ENCODE assay signal across 27 cellular contexts in genomic region chr12:2722806-2723205, GRCh38.
DNase-seq lines count a peak whose midpoint lies in the region; ATAC-seq and TF ChIP-seq lines count a peak whose summit lies in the region.
"Had no signal": no experiment of that assay in that cellular context is flagged by ENCODE, and none has a peak within 500 bp of the region (broad histone marks: within the 10 kb centered on the region; RNA-seq: fewer than 3 reads in every experiment).

No MANE protein-coding gene starts in this region.

- intact Hi-C loops in thyroid gland (cut with DNase I) (no loop called here), lower lobe of right lung (cut with DNase I) (no loop called here)

- H3K27me3 ChIP-seq in thyroid gland = no peaks in the 10 kb centered on the region
- no peaks in the 10 kb centered on the region for H3K27me3 ChIP-seq in lower lobe of right lung (ENCODE audit: low read depth)
- H3K27me3 ChIP-seq: sigmoid colon, vagina had no signal

- H3K36me3 ChIP-seq in thyroid gland (no peaks in the 10 kb centered on the region), lower lobe of right lung (no peaks in the 10 kb centered on the region)
- H3K36me3 ChIP-seq: heart left ventricle, neural progenitor cell, sigmoid colon, vagina had no signal

- H3K9me3 ChIP-seq in thyroid gland (no peaks in the 10 kb centered on the region), lower lobe of right lung (no peaks in the 10 kb centered on the region)
- H3K9me3 ChIP-seq: heart left ventricle, sigmoid colon, vagina had no signal

- ATAC-seq in lower lobe of right lung = no peak
- ATAC-seq: activated CD4-positive, alpha-beta T cell treated with anti-CD3 and anti-CD28 coated beads for 36 hours; PC-3; stimulated activated naive B cell treated with anti-CD40 and anti-IgM and Interleukin-4, amounts not matched to agents 10 μg/mL and 1 μg/mL and 100 μg/mL, for 72 hours had no signal

- H3K4me3 ChIP-seq in thyroid gland (replicated peaks in 1 of 3) (no peak overlapping the region), lower lobe of right lung (no peak overlapping the region)
- H3K4me3 ChIP-seq: heart left ventricle, neural progenitor cell, sigmoid colon, vagina had no signal

- H3K27ac ChIP-seq in epithelial cell of prostate = no peak overlapping the region
- H3K27ac ChIP-seq in thyroid gland = no peak overlapping the region
- H3K27ac ChIP-seq in lower lobe of right lung = no peak overlapping the region
- H3K27ac ChIP-seq: heart left ventricle, neural progenitor cell, sigmoid colon, vagina had no signal

- H3K4me1 ChIP-seq in thyroid gland (no peaks in the 10 kb centered on the region), lower lobe of right lung (no peaks in the 10 kb centered on the region)
- H3K4me1 ChIP-seq: heart left ventricle, neural progenitor cell, sigmoid colon, vagina had no signal

- WGBS in thyroid gland, 2 donors = 56 to 62% methylated on average over 1 of the region's 1 CpG

- TF ChIP-seq CTCF in thyroid gland (IDR thresholded peaks at IDR 0.05) = no peak
- no peak for TF ChIP-seq CTCF in lower lobe of right lung (IDR thresholded peaks at IDR 0.05)

- TF ChIP-seq POLR2A in thyroid gland (IDR thresholded peaks at IDR 0.05) = no peak

- DNase-seq in NCI-H82 treated with DMSO at 0.1 percent for 48 hours (lab: John Stamatoyannopoulos, UW; ENCODE audit: unreplicated experiment) = peak; percentile 14
- no peak for DNase-seq in NCI-H82 (lab: John Stamatoyannopoulos, UW)
- peak; percentile 42 for DNase-seq in NCI-H1105 treated with DMSO at 0.1 percent for 48 hours (lab: John Stamatoyannopoulos, UW)
- DNase-seq in epithelial cell of prostate (ENCODE audit: low read depth, low spot score) = peak; percentile 29
- peak; percentile 37 to 39 for DNase-seq in thyroid gland
- no peak for DNase-seq in superior temporal gyrus (ENCODE audit: extremely low spot score)
- no peak for DNase-seq in occipital lobe (lab: John Stamatoyannopoulos, UW)
- DNase-seq in lower lobe of right lung = no peak
- DNase-seq: activated CD4-positive, alpha-beta T cell treated with anti-CD3 and anti-CD28 coated beads for 36 hours; activated effector memory CD4-positive, alpha-beta T cell treated with anti-CD3 and anti-CD28 coated beads, Interleukin-2, amount 50 U/mL, for 16 hours; activated T-cell treated with anti-CD3 and anti-CD28 coated beads for 4 hours; foreskin fibroblast; HCEC 1CT; heart left ventricle; KG1; left cardiac atrium; mesendoderm; NCI-H1436 treated with DMSO at 0.1 percent for 48 hours; NCI-H2107; NCI-H510A; NK-92 treated with Interleukin-12 subunit alpha and Interleukin-12 subunit beta, amount 100 ng/mL, for 24 hours; PC-3; Right ventricle myocardium superior; sigmoid colon; stimulated activated naive B cell treated with anti-CD40 and anti-IgM and Interleukin-4, amounts not matched to agents 10 μg/mL and 1 μg/mL and 100 μg/mL, for 72 hours had no signal

Comparison
In these comparisons a context has a peak if more than half of its experiments do, and no peak if none do; other contexts are left out.
1. DNase-seq: peak in NCI-H82 treated with DMSO at 0.1 percent for 48 hours (single experiment), NCI-H1105 treated with DMSO at 0.1 percent for 48 hours (single experiment), epithelial cell of prostate (single experiment) and thyroid gland (2 of 2); none in NCI-H82 (single experiment), superior temporal gyrus (single experiment), occipital lobe (single experiment) and lower lobe of right lung (single experiment).